ENCODE assay signal across 1 cellular context in the genomic region with DNA sequence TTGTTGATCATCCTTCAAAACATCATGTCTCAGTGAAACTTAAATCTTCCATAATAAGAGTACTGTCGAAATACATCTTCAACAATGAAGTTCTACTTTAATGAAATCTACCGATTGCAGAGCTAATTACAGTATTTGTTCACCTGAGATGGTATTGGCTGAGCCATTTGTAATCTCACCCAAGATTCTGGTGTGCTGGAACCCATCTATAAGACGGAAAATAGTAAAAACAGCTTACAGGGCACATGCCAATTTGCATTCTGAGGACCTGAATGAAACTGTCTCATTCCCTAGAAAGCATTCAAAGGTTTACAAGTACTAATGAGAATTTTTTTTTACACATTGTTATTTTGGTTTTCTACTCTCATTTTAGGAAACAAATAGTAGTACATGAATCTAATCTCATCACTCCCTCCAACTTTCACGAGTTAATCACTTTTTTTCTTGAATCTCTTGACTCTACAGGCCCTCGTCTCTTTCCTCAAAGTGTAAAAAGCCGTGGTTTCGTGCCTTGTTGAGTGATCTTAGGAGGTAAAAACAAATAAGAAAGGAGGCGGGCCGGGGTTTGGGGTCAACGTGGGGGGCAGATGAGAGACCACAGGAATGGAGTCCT.
TF ChIP-seq lines count a peak whose summit lies in the region.

No MANE protein-coding gene starts in this region.

TF ChIP-seq in GM23338, 12 proteins besides CTCF, POLR2A, EP300 and RAD21 (continued from another document):
- TF ChIP-seq, protein P1, sequence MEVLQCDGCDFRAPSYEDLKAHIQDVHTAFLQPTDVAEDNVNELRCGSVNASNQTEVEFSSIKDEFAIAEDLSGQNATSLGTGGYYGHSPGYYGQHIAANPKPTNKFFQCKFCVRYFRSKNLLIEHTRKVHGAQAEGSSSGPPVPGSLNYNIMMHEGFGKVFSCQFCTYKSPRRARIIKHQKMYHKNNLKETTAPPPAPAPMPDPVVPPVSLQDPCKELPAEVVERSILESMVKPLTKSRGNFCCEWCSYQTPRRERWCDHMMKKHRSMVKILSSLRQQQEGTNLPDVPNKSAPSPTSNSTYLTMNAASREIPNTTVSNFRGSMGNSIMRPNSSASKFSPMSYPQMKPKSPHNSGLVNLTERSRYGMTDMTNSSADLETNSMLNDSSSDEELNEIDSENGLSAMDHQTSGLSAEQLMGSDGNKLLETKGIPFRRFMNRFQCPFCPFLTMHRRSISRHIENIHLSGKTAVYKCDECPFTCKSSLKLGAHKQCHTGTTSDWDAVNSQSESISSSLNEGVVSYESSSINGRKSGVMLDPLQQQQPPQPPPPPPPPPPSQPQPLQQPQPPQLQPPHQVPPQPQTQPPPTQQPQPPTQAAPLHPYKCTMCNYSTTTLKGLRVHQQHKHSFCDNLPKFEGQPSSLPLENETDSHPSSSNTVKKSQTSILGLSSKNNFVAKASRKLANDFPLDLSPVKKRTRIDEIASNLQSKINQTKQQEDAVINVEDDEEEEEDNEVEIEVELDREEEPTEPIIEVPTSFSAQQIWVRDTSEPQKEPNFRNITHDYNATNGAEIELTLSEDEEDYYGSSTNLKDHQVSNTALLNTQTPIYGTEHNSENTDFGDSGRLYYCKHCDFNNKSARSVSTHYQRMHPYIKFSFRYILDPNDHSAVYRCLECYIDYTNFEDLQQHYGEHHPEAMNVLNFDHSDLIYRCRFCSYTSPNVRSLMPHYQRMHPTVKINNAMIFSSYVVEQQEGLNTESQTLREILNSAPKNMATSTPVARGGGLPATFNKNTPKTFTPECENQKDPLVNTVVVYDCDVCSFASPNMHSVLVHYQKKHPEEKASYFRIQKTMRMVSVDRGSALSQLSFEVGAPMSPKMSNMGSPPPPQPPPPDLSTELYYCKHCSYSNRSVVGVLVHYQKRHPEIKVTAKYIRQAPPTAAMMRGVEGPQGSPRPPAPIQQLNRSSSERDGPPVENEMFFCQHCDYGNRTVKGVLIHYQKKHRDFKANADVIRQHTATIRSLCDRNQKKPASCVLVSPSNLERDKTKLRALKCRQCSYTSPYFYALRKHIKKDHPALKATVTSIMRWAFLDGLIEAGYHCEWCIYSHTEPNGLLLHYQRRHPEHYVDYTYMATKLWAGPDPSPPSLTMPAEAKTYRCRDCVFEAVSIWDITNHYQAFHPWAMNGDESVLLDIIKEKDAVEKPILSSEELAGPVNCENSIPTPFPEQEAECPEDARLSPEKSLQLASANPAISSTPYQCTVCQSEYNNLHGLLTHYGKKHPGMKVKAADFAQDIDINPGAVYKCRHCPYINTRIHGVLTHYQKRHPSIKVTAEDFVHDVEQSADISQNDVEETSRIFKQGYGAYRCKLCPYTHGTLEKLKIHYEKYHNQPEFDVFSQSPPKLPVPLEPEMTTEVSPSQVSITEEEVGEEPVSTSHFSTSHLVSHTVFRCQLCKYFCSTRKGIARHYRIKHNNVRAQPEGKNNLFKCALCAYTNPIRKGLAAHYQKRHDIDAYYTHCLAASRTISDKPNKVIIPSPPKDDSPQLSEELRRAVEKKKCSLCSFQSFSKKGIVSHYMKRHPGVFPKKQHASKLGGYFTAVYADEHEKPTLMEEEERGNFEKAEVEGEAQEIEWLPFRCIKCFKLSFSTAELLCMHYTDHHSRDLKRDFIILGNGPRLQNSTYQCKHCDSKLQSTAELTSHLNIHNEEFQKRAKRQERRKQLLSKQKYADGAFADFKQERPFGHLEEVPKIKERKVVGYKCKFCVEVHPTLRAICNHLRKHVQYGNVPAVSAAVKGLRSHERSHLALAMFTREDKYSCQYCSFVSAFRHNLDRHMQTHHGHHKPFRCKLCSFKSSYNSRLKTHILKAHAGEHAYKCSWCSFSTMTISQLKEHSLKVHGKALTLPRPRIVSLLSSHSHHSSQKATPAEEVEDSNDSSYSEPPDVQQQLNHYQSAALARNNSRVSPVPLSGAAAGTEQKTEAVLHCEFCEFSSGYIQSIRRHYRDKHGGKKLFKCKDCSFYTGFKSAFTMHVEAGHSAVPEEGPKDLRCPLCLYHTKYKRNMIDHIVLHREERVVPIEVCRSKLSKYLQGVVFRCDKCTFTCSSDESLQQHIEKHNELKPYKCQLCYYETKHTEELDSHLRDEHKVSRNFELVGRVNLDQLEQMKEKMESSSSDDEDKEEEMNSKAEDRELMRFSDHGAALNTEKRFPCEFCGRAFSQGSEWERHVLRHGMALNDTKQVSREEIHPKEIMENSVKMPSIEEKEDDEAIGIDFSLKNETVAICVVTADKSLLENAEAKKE (CRISPR knock-in tag; IDR thresholded peaks at IDR 0.05): no peak
- no peak for TF ChIP-seq ZNF331 (CRISPR knock-in tag; IDR thresholded peaks at IDR 0.05; ENCODE audit: low read depth)
- TF ChIP-seq ZNF114 (CRISPR knock-in tag; IDR thresholded peaks at IDR 0.05): no peak
- TF ChIP-seq POLR2AphosphoS5 (IDR thresholded peaks at IDR 0.05; ENCODE audit: low read depth): no peak
- TF ChIP-seq CREB1 (CRISPR knock-in tag; IDR thresholded peaks at IDR 0.05; ENCODE audit: low read depth): no peak
